ENCODE assay signal across 27 cellular contexts in genomic region chr1:64095832-64096231, GRCh38.
"Had no signal": no experiment of that assay in that cellular context is flagged by ENCODE, and none has a peak within 500 bp of the region (broad histone marks: within the 10 kb centered on the region; RNA-seq: fewer than 3 reads in every experiment).

No MANE protein-coding gene starts in this region.

- H3K36me3 Mint-ChIP-seq: natural killer cell; stimulated activated naive B cell treated with anti-CD40 and anti-IgM and Interleukin-4, amounts not matched to agents 10 μg/mL and 1 μg/mL and 100 μg/mL, for 72 hours had no signal

- FAIRE-seq: islet of Langerhans had no signal

- H3K4me3 Mint-ChIP-seq: natural killer cell; neural crest cell; stimulated activated naive B cell treated with anti-CD40 and anti-IgM and Interleukin-4, amounts not matched to agents 10 μg/mL and 1 μg/mL and 100 μg/mL, for 72 hours; stimulated activated naive CD8-positive, alpha-beta T cell treated with anti-CD3 and anti-CD28 coated beads, Interleukin-15, Interleukin-2, amounts not matched to agents 100 ng/mL and 50 ng/mL, for 24 hours; type B pancreatic cell had no signal

- H3K27ac ChIP-seq: epithelial cell of prostate, gastroesophageal sphincter, heart left ventricle, hepatocyte, lower lobe of right lung, neutrophil, parathyroid adenoma, psoas muscle, sigmoid colon, testis, tibial artery had no signal

- H3K9me3 Mint-ChIP-seq: natural killer cell; stimulated activated naive B cell treated with anti-CD40 and anti-IgM and Interleukin-4, amounts not matched to agents 10 μg/mL and 1 μg/mL and 100 μg/mL, for 72 hours; stimulated activated naive CD8-positive, alpha-beta T cell treated with anti-CD3 and anti-CD28 coated beads, Interleukin-15, Interleukin-2, amounts not matched to agents 100 ng/mL and 50 ng/mL, for 24 hours; type B pancreatic cell had no signal

- H3K9me3 ChIP-seq: gastroesophageal sphincter, heart left ventricle, lower lobe of right lung, neutrophil, psoas muscle, sigmoid colon, testis, tibial artery had no signal

- H3K27ac Mint-ChIP-seq: natural killer cell; stimulated activated naive B cell treated with anti-CD40 and anti-IgM and Interleukin-4, amounts not matched to agents 10 μg/mL and 1 μg/mL and 100 μg/mL, for 72 hours; stimulated activated naive CD8-positive, alpha-beta T cell treated with anti-CD3 and anti-CD28 coated beads, Interleukin-15, Interleukin-2, amounts not matched to agents 100 ng/mL and 50 ng/mL, for 24 hours; type B pancreatic cell had no signal

- H3K4me3 ChIP-seq: gastroesophageal sphincter, heart left ventricle, hepatocyte, lower lobe of right lung, psoas muscle, sigmoid colon, testis, tibial artery had no signal

- H3K27me3 Mint-ChIP-seq: stimulated activated naive B cell treated with anti-CD40 and anti-IgM and Interleukin-4, amounts not matched to agents 10 μg/mL and 1 μg/mL and 100 μg/mL, for 72 hours; stimulated activated naive CD8-positive, alpha-beta T cell treated with anti-CD3 and anti-CD28 coated beads, Interleukin-15, Interleukin-2, amounts not matched to agents 100 ng/mL and 50 ng/mL, for 24 hours; type B pancreatic cell had no signal

- H3K9ac ChIP-seq: parathyroid adenoma had no signal

- H3K27me3 ChIP-seq: gastroesophageal sphincter, heart left ventricle, hepatocyte, neutrophil, sigmoid colon, testis, tibial artery had no signal

- DNase-seq: central memory CD4-positive, alpha-beta T cell; cortex of kidney; effector CD4-positive, alpha-beta T cell; foreskin fibroblast; heart left ventricle; kidney glomerular epithelial cell; left ventricle myocardium superior; lower lobe of right lung; natural killer cell; psoas muscle; right cardiac atrium; sigmoid colon; stimulated activated CD4-positive, alpha-beta T cell treated with anti-CD3 and anti-CD28 coated beads, Interleukin-2, amount 100 ng/mL, for 24 hours; stimulated activated CD4-positive, alpha-beta T cell treated with anti-CD3 and anti-CD28 coated beads, Interleukin-4, amount 100 ng/mL, for 24 hours; stimulated activated naive B cell treated with anti-CD40 and anti-IgM and Interleukin-4, amounts not matched to agents 10 μg/mL and 1 μg/mL and 100 μg/mL, for 72 hours; testis; tibial artery had no signal

- ATAC-seq: esophagus mucosa; gastroesophageal sphincter; heart left ventricle; left ventricle myocardium superior; lower lobe of right lung; natural killer cell; psoas muscle; right cardiac atrium; stimulated activated naive B cell treated with anti-CD40 and anti-IgM and Interleukin-4, amounts not matched to agents 10 μg/mL and 1 μg/mL and 100 μg/mL, for 72 hours had no signal

- H3K4me1 ChIP-seq: lower lobe of right lung, testis had no signal

- H3K36me3 ChIP-seq: gastroesophageal sphincter, heart left ventricle, lower lobe of right lung, neutrophil, sigmoid colon, tibial artery had no signal

- H3K4me1 Mint-ChIP-seq: natural killer cell; stimulated activated naive B cell treated with anti-CD40 and anti-IgM and Interleukin-4, amounts not matched to agents 10 μg/mL and 1 μg/mL and 100 μg/mL, for 72 hours had no signal
